ENCODE assay signal across 7 cellular contexts in the genomic region with DNA sequence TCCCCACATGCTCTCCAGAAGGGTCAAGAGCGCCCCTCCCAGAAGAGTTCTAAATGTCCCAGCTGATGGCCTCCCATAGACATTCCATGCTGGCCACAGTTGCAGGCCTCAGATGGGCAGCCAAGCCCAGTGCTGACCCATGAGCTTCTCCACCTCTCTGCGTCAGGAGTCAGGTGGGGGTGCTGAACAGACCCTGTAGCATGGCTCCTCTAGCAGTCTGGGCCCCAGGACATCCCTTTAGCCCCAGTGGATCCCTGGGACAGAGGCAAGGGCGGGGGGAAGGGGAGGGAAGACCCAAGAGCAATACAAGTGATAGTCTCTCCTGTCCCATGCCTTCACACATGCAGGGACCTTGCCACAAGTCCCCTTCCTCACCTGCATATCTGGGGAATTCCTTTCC. TPM values are rescaled to one million over a fixed set of nuclear protein-coding genes. Genes with fewer than 3 reads are reported as not detected.
"Had no signal": no experiment of that assay in that cellular context is flagged by ENCODE, and none has a peak within 500 bp of the region (broad histone marks: within the 10 kb centered on the region; RNA-seq: fewer than 3 reads in every experiment).

No MANE protein-coding gene starts in this region.

- H3K9me3 ChIP-seq: HAP-1 had no signal

- H3K27ac Mint-ChIP-seq: HFFc6 had no signal

- H3K4me1 ChIP-seq: HAP-1 had no signal

- H3K36me3 ChIP-seq: HAP-1 had no signal

- H3K4me3 ChIP-seq: GM23248, HAP-1 had no signal

- H2AFZ ChIP-seq: GM23248 had no signal

- H3K27ac ChIP-seq: GM23248 had no signal

- H3K36me3 Mint-ChIP-seq: IgD-negative memory B cell had no signal

- H3K9me3 Mint-ChIP-seq: HFFc6 had no signal

- DNase-seq: GM23248, GOT3, H7, HFFc6 had no signal

- H3K9ac ChIP-seq: GM23248 had no signal

- H3K4me3 Mint-ChIP-seq: HFFc6, IgD-negative memory B cell had no signal

RNA-seq across cellular contexts. Expression of a gene that starts 56.7 kb away (rescaled TPM):
- total RNA-seq: HFFc6, HT-29 had no signal
- polyA plus RNA-seq: GM23248, IgD-negative memory B cell had no signal
